In the genomic region with DNA sequence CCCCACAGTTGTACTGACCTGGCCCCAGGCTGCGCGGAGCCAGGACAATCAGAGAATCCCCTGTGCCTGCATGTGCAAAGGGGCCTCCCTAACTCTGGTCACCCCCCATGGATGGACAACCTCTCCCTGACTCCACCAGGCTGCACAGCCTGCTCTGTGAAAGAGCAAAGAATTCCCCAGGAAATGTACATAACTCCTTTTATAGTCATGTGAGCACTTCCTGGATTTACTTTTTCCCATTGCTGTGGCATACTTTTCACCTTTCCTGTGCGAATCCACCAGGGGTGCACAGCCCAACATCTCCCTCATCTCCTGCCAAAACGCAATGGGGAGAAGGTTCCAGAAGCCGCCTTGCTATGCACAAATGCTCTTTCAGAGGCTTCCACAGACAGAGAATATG, we compare ENCODE assay signal across 21 cellular contexts. TPM values are rescaled to one million over a fixed set of nuclear protein-coding genes. Genes with fewer than 3 reads are reported as not detected.
DNase-seq lines count a peak whose midpoint lies in the region; ATAC-seq and TF ChIP-seq lines count a peak whose summit lies in the region.
"Had no signal": no experiment of that assay in that cellular context is flagged by ENCODE, and none has a peak within 500 bp of the region (broad histone marks: within the 10 kb centered on the region; RNA-seq: fewer than 3 reads in every experiment).

No MANE protein-coding gene starts in this region.

- CTCF ChIA-PET in HEK293T (lab: Yijun Ruan, JAX): interaction anchor here (0.6 kb wide), 1 partner anchor 1937 kb away, joined by 3 read pairs; no protein-coding TSS in a partner anchor

- peaks cover 3% of the 10 kb centered on the region for H3K9me3 Mint-ChIP-seq in stimulated activated effector memory CD8-positive, alpha-beta T cell treated with anti-CD3 and anti-CD28 coated beads, Interleukin-12 subunit alpha, Interleukin-12 subunit beta, amount 100 ng/mL, for 72 hours
- H3K9me3 Mint-ChIP-seq: CD4-positive, alpha-beta T cell had no signal

- H3K4me1 Mint-ChIP-seq in stimulated activated effector memory CD8-positive, alpha-beta T cell treated with anti-CD3 and anti-CD28 coated beads, Interleukin-12 subunit alpha, Interleukin-12 subunit beta, amount 100 ng/mL, for 72 hours: no peaks in the 10 kb centered on the region

- DNase-seq in H4 (ENCODE audit: low spot score) (peak; percentile 18), mesenteric fat pad (ENCODE audit: low spot score) (peak; percentile 69), DMS79 treated with DMSO at 0.1 percent for 48 hours (lab: John Stamatoyannopoulos, UW) (no peak), HEK293T (ENCODE audit: extremely low spot score) (no peak)
- no peak for DNase-seq in stimulated activated effector memory CD8-positive, alpha-beta T cell treated with anti-CD3 and anti-CD28 coated beads, Interleukin-12 subunit alpha, Interleukin-12 subunit beta, amount 100 ng/mL, for 72 hours (ENCODE audit: low spot score in 2 of 2)
- no peak for DNase-seq in stimulated activated CD4-positive, alpha-beta T cell treated with anti-CD3 and anti-CD28 coated beads, Interleukin-4, amount 100 ng/mL, for 24 hours
- DNase-seq: BE2C; Calu3; CD4-positive, alpha-beta T cell; DMS79; MV-4-11; NCI-H1417; NCI-H2029; NCI-H2171 treated with DMSO at 0.1 percent for 48 hours; NCI-H748 treated with DMSO at 0.1 percent for 48 hours; OCI-M1; RPMI8226; SIG-M5 had no signal

- no peak overlapping the region for H3K27ac Mint-ChIP-seq in stimulated activated effector memory CD8-positive, alpha-beta T cell treated with anti-CD3 and anti-CD28 coated beads, Interleukin-12 subunit alpha, Interleukin-12 subunit beta, amount 100 ng/mL, for 72 hours
- H3K27ac Mint-ChIP-seq: CD4-positive, alpha-beta T cell had no signal

- POLR2A ChIA-PET in HEK293T (lab: Yijun Ruan, JAX): no interaction called here

- no peak overlapping the region for H3K4me3 Mint-ChIP-seq in stimulated activated effector memory CD8-positive, alpha-beta T cell treated with anti-CD3 and anti-CD28 coated beads, Interleukin-12 subunit alpha, Interleukin-12 subunit beta, amount 100 ng/mL, for 72 hours
- H3K4me3 Mint-ChIP-seq: CD4-positive, alpha-beta T cell had no signal

- H3K27ac ChIP-seq in cingulate gyrus (ENCODE audit: low read depth, low read length): peak overlapping the region; percentile 75

- ATAC-seq in stimulated activated effector memory CD8-positive, alpha-beta T cell treated with anti-CD3 and anti-CD28 coated beads, Interleukin-12 subunit alpha, Interleukin-12 subunit beta, amount 100 ng/mL, for 72 hours: peak; percentile 24
- no peak for ATAC-seq in HG03565 (IDR thresholded peaks at IDR 0.05; ENCODE audit: unreplicated experiment)
- ATAC-seq: K562 had no signal

- no peaks in the 10 kb centered on the region for H3K36me3 Mint-ChIP-seq in stimulated activated effector memory CD8-positive, alpha-beta T cell treated with anti-CD3 and anti-CD28 coated beads, Interleukin-12 subunit alpha, Interleukin-12 subunit beta, amount 100 ng/mL, for 72 hours

TF ChIP-seq in HEK293T, 16 proteins besides CTCF, POLR2A, EP300 and RAD21:
- TF ChIP-seq ARNT (IDR thresholded peaks at IDR 0.05) (no peak), FOXA1 (IDR thresholded peaks at IDR 0.05) (no peak), ELF4 (IDR thresholded peaks at IDR 0.05) (no peak), LEF1 (IDR thresholded peaks at IDR 0.05; ENCODE audit: borderline replicate concordance) (no peak)

RNA-seq across cellular contexts. Expression of gene FGFR2, which starts 27.9 kb away (rescaled TPM):
- 3.7 and 5.0 TPM in 2 replicates for total RNA-seq in H4 (2014; rRNA removed; shearing (Covaris generic))
- total RNA-seq in mesenteric fat pad: 1.4 TPM

Comparison
In these comparisons a context has a peak if more than half of its experiments do, and no peak if none do; other contexts are left out.
1. DNase-seq: peak in H4 (single experiment) and mesenteric fat pad (single experiment); none in stimulated activated effector memory CD8-positive, alpha-beta T cell treated with anti-CD3 and anti-CD28 coated beads, Interleukin-12 subunit alpha, Interleukin-12 subunit beta, amount 100 ng/mL, for 72 hours (0 of 2), DMS79 treated with DMSO at 0.1 percent for 48 hours (single experiment), HEK293T (single experiment) and stimulated activated CD4-positive, alpha-beta T cell treated with anti-CD3 and anti-CD28 coated beads, Interleukin-4, amount 100 ng/mL, for 24 hours (single experiment).